Comparison of ENCODE assay signal across 1 cellular context in genomic region chr4:66014146-66014765, GRCh38.
TF ChIP-seq lines count a peak whose summit lies in the region.

No MANE protein-coding gene starts in this region.

TF ChIP-seq in H1, 55 proteins besides CTCF, POLR2A, EP300 and RAD21:
- TF ChIP-seq, protein P1, sequence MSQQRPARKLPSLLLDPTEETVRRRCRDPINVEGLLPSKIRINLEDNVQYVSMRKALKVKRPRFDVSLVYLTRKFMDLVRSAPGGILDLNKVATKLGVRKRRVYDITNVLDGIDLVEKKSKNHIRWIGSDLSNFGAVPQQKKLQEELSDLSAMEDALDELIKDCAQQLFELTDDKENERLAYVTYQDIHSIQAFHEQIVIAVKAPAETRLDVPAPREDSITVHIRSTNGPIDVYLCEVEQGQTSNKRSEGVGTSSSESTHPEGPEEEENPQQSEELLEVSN (IDR thresholded peaks at IDR 0.05), result no peak
- TF ChIP-seq BRCA1 (IDR thresholded peaks at IDR 0.05; ENCODE audit: low read depth, low read length) (no peak), USF2 (IDR thresholded peaks at IDR 0.05; ENCODE audit: low read length) (no peak), NANOG (IDR thresholded peaks at IDR 0.05; ENCODE audit: insufficient read depth, low read depth, low read length, poor library complexity, severe bottlenecking) (peak; percentile 31), RBBP5 (IDR thresholded peaks at IDR 0.05; ENCODE audit: borderline replicate concordance, low read depth, low read length) (peak; percentile 80; the same call in 1 of the 2 replicates), JUND (IDR thresholded peaks at IDR 0.05; ENCODE audit: low read length) (no peak), HDAC2 (IDR thresholded peaks at IDR 0.05; ENCODE audit: borderline replicate concordance in 1 of 2, low read depth in 2 of 2, low read length in 2 of 2) (peak in 1 of 2 experiments; percentile 76; a peak in 1 of 4 replicates), TBP (IDR thresholded peaks at IDR 0.05; ENCODE audit: low read depth, low read length) (no peak), TAF7 (optimal IDR thresholded peaks at IDR 0.05; ENCODE audit: borderline replicate concordance, low read depth, low read length) (no peak), CBX5 (IDR thresholded peaks at IDR 0.05; ENCODE audit: low read depth, low read length) (no peak), TCF12 (IDR thresholded peaks at IDR 0.05; ENCODE audit: low read depth, low read length) (peak; percentile 96), BCL11A (IDR thresholded peaks at IDR 0.05; ENCODE audit: low read depth in 2 of 2, low read length in 2 of 2) (no peak), JUN (IDR thresholded peaks at IDR 0.05; ENCODE audit: low read depth, low read length) (no peak), ASH2L (IDR thresholded peaks at IDR 0.05; ENCODE audit: low read length) (peak; percentile 54), YY1 (IDR thresholded peaks at IDR 0.05; ENCODE audit: low read depth, low read length) (peak; percentile 20; the same call in 1 of the 2 replicates), HDAC6 (IDR thresholded peaks at IDR 0.05; ENCODE audit: low read depth, low read length) (no peak), POU5F1 (IDR thresholded peaks at IDR 0.05; ENCODE audit: low read depth, low read length) (no peak), CREB1 (IDR thresholded peaks at IDR 0.05) (no peak), SP1 (IDR thresholded peaks at IDR 0.05; ENCODE audit: low read depth, low read length) (peak; percentile 55; the same call in 1 of the 2 replicates), SIRT6 (IDR thresholded peaks at IDR 0.05; ENCODE audit: low read length) (no peak), PHF8 (conservative IDR thresholded peaks at IDR 0.05; ENCODE audit: low read depth, low read length) (no peak), KDM1A (IDR thresholded peaks at IDR 0.05; ENCODE audit: borderline replicate concordance, low read length) (no peak), POLR2AphosphoS5 (IDR thresholded peaks at IDR 0.05; ENCODE audit: low read depth, low read length) (no peak), KDM4A (IDR thresholded peaks at IDR 0.05; ENCODE audit: low read depth, low read length, severe bottlenecking) (peak; percentile 42), TEAD4 (IDR thresholded peaks at IDR 0.05; ENCODE audit: low read depth, low read length) (peak; percentile 99), RXRA (IDR thresholded peaks at IDR 0.05; ENCODE audit: insufficient read depth, low read depth, low read length) (no peak), MAFK (IDR thresholded peaks at IDR 0.05; ENCODE audit: low read depth, low read length) (no peak), CEBPB (IDR thresholded peaks at IDR 0.05; ENCODE audit: low read depth, low read length) (no peak), SAP30 (IDR thresholded peaks at IDR 0.05; ENCODE audit: insufficient read depth, insufficient replicate concordance, low read length) (no peak), CHD2 (IDR thresholded peaks at IDR 0.05; ENCODE audit: low read length) (no peak), RNF2 (IDR thresholded peaks at IDR 0.05; ENCODE audit: borderline replicate concordance, low read depth, low read length, missing control alignments, poor library complexity, severe bottlenecking) (no peak), SIN3A (conservative IDR thresholded peaks at IDR 0.05 in 1 of 2, IDR thresholded peaks at IDR 0.05 in 1 of 2; ENCODE audit: low read depth in 1 of 2, low read length in 2 of 2) (no peak), SUZ12 (IDR thresholded peaks at IDR 0.05; ENCODE audit: low read length) (no peak), CTBP2 (IDR thresholded peaks at IDR 0.05; ENCODE audit: borderline replicate concordance, insufficient read depth, insufficient read length, low read length) (peak; percentile 62), EGR1 (IDR thresholded peaks at IDR 0.05; ENCODE audit: borderline replicate concordance, low read depth, low read length) (no peak)
- TF ChIP-seq, protein P2, sequence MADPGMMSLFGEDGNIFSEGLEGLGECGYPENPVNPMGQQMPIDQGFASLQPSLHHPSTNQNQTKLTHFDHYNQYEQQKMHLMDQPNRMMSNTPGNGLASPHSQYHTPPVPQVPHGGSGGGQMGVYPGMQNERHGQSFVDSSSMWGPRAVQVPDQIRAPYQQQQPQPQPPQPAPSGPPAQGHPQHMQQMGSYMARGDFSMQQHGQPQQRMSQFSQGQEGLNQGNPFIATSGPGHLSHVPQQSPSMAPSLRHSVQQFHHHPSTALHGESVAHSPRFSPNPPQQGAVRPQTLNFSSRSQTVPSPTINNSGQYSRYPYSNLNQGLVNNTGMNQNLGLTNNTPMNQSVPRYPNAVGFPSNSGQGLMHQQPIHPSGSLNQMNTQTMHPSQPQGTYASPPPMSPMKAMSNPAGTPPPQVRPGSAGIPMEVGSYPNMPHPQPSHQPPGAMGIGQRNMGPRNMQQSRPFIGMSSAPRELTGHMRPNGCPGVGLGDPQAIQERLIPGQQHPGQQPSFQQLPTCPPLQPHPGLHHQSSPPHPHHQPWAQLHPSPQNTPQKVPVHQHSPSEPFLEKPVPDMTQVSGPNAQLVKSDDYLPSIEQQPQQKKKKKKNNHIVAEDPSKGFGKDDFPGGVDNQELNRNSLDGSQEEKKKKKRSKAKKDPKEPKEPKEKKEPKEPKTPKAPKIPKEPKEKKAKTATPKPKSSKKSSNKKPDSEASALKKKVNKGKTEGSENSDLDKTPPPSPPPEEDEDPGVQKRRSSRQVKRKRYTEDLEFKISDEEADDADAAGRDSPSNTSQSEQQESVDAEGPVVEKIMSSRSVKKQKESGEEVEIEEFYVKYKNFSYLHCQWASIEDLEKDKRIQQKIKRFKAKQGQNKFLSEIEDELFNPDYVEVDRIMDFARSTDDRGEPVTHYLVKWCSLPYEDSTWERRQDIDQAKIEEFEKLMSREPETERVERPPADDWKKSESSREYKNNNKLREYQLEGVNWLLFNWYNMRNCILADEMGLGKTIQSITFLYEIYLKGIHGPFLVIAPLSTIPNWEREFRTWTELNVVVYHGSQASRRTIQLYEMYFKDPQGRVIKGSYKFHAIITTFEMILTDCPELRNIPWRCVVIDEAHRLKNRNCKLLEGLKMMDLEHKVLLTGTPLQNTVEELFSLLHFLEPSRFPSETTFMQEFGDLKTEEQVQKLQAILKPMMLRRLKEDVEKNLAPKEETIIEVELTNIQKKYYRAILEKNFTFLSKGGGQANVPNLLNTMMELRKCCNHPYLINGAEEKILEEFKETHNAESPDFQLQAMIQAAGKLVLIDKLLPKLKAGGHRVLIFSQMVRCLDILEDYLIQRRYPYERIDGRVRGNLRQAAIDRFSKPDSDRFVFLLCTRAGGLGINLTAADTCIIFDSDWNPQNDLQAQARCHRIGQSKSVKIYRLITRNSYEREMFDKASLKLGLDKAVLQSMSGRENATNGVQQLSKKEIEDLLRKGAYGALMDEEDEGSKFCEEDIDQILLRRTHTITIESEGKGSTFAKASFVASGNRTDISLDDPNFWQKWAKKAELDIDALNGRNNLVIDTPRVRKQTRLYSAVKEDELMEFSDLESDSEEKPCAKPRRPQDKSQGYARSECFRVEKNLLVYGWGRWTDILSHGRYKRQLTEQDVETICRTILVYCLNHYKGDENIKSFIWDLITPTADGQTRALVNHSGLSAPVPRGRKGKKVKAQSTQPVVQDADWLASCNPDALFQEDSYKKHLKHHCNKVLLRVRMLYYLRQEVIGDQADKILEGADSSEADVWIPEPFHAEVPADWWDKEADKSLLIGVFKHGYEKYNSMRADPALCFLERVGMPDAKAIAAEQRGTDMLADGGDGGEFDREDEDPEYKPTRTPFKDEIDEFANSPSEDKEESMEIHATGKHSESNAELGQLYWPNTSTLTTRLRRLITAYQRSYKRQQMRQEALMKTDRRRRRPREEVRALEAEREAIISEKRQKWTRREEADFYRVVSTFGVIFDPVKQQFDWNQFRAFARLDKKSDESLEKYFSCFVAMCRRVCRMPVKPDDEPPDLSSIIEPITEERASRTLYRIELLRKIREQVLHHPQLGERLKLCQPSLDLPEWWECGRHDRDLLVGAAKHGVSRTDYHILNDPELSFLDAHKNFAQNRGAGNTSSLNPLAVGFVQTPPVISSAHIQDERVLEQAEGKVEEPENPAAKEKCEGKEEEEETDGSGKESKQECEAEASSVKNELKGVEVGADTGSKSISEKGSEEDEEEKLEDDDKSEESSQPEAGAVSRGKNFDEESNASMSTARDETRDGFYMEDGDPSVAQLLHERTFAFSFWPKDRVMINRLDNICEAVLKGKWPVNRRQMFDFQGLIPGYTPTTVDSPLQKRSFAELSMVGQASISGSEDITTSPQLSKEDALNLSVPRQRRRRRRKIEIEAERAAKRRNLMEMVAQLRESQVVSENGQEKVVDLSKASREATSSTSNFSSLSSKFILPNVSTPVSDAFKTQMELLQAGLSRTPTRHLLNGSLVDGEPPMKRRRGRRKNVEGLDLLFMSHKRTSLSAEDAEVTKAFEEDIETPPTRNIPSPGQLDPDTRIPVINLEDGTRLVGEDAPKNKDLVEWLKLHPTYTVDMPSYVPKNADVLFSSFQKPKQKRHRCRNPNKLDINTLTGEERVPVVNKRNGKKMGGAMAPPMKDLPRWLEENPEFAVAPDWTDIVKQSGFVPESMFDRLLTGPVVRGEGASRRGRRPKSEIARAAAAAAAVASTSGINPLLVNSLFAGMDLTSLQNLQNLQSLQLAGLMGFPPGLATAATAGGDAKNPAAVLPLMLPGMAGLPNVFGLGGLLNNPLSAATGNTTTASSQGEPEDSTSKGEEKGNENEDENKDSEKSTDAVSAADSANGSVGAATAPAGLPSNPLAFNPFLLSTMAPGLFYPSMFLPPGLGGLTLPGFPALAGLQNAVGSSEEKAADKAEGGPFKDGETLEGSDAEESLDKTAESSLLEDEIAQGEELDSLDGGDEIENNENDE (IDR thresholded peaks at IDR 0.05; ENCODE audit: insufficient replicate concordance, low read length), result no peak
- TF ChIP-seq, protein P3, sequence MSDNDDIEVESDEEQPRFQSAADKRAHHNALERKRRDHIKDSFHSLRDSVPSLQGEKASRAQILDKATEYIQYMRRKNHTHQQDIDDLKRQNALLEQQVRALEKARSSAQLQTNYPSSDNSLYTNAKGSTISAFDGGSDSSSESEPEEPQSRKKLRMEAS (IDR thresholded peaks at IDR 0.05), result no peak
- TF ChIP-seq, protein P4, sequence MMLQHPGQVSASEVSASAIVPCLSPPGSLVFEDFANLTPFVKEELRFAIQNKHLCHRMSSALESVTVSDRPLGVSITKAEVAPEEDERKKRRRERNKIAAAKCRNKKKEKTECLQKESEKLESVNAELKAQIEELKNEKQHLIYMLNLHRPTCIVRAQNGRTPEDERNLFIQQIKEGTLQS (IDR thresholded peaks at IDR 0.05; ENCODE audit: insufficient read depth, low read depth, low read length), result no peak
